In genomic region chr12:76047742-76048141, GRCh38 we compare ENCODE assay signal across 27 cellular contexts.
"Had no signal": no experiment of that assay in that cellular context is flagged by ENCODE, and none has a peak within 500 bp of the region (broad histone marks: within the 10 kb centered on the region; RNA-seq: fewer than 3 reads in every experiment).

No MANE protein-coding gene starts in this region.

- H3K4me1 ChIP-seq: body of pancreas, SJSA1 had no signal

- H3K9me3 ChIP-seq: body of pancreas, MG63, SJSA1 had no signal

- H3K27ac ChIP-seq: body of pancreas, SJSA1 had no signal

- ATAC-seq: activated CD8-positive, alpha-beta T cell treated with anti-CD3 and anti-CD28 coated beads, Interleukin-2, amount 10 ng/mL, durations not matched to agents 7 days and 5 days; body of pancreas; SK-N-SH treated with all-trans-retinoic acid at 6 μM for 48 hours; WTC11 had no signal

- H3K4me3 ChIP-seq: body of pancreas, MG63, SJSA1 had no signal

- H3K27me3 ChIP-seq: body of pancreas, MG63, SJSA1 had no signal

- DNase-seq: activated CD4-positive, alpha-beta T cell treated with anti-CD3 and anti-CD28 coated beads for 48 hours; activated CD4-positive, alpha-beta T cell treated with anti-CD3 and anti-CD28 coated beads, Interleukin-2, amount 50 U/mL, for 4 hours; activated CD4-positive, CD25-positive, alpha-beta regulatory T cell treated with anti-CD3 and anti-CD28 coated beads, Interleukin-2, amount 50 U/mL, for 72 hours; activated CD8-positive, alpha-beta memory T cell treated with anti-CD3 and anti-CD28 coated beads, Interleukin-2, amount 50 U/mL, for 48 hours; activated CD8-positive, alpha-beta T cell treated with anti-CD3 and anti-CD28 coated beads, Interleukin-2, amount 10 ng/mL, durations not matched to agents 7 days and 5 days; activated effector memory CD4-positive, alpha-beta T cell treated with Interleukin-2 at 50 U/mL for 16 hours; activated naive CD4-positive, alpha-beta T cell; activated T-cell treated with anti-CD3 and anti-CD28 coated beads, Interleukin-2, amount 50 U/mL, for 24 hours; aorta; body of pancreas; MG63; MV-4-11; NCI-H1092 treated with DMSO at 0.1 percent for 48 hours; NCI-H1417 treated with DMSO at 0.1 percent for 48 hours; NCI-H1694; NCI-H2029; NCI-H2107; NCI-H2171 treated with DMSO at 0.1 percent for 48 hours; NCI-H226; NCI-H526; OCI-M1; SHP77; SW 1271 had no signal

- FAIRE-seq: RCC 7860 had no signal
